Comparison of ENCODE assay signal across 8 cellular contexts in the genomic region with DNA sequence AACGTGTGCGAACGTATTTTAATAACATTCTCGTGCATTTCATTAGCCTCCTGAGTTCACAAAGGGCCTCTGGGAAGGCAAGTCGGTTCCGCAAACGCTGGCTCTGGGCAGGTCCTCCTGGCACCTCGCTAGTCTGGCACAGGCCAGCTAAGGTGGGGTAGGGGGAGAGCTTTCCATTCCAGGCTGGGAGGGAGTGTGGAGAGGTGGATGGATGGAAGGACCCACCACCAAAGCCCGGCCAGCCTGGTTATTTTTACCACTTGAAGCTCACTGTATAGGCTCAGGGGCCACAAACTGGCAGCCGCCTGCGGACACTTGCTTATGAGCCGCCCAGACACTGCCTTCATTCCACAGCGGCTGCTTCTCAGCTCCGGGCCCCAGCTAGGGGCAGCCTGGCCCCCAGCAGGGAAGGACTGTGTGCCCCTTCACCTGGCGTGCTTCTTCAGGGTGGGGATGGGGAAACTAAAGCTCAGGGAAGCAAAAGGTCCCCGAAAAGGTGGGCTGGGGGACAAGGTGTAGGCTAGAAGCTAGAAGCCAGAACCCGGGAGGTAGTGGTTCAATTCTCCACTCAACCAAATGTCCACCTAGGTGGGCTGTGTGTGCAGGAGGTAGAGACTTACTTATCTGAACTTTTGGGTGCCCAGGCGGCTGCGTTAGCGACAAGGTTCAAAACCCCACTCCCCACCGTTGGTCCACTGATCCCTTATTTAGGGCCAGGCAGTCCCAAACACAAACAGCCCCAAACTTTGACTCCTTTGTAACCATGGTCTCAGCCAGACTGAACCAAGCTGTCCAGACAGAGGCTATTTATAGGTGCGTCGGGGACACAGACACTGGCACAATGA. TPM values are rescaled to one million over a fixed set of nuclear protein-coding genes. Genes with fewer than 3 reads are reported as not detected.
DNase-seq lines count a peak whose midpoint lies in the region; ATAC-seq, FAIRE-seq and TF ChIP-seq lines count a peak whose summit lies in the region.

No MANE protein-coding gene starts in this region.

- POLR2A ChIA-PET in CD4-positive, alpha-beta memory T cell (lab: Charles Lee; ENCODE audit: partially characterized antibody): interaction anchor here (1.0 to 5.1 kb wide), 3 partner anchors 10 to 88 kb away, joined by 4 to 47 read pairs (median 6); a partner anchor contains a TSS
- POLR2A ChIA-PET in SK-N-SH (lab: Yijun Ruan, JAX): interaction anchor here (0.6 kb wide), 1 partner anchor 460 kb away, joined by 3 read pairs; no protein-coding TSS in a partner anchor

- no peak for TF ChIP-seq RAD21 in SK-N-SH (IDR thresholded peaks at IDR 0.05; ENCODE audit: low read length)

- no peak overlapping the region for H3K4me3 ChIP-seq in CD4-positive, alpha-beta memory T cell (ENCODE audit: low read length in 2 of 2)
- H3K4me3 ChIP-seq in SK-N-SH (ENCODE audit: low read depth in 2 of 2, low read length in 1 of 2) (peak overlapping the region; percentile 67 to 96), foreskin fibroblast (ENCODE audit: low read depth in 1 of 2, low read length in 2 of 2) (peak overlapping the region; percentile 55 to 72), pancreas (peak overlapping the region; percentile 15 to 95 (median 82))

- H3K9me3 Mint-ChIP-seq in CD4-positive, alpha-beta memory T cell: peaks cover 0 to 3% (median 0%) of the 10 kb centered on the region in 8 donors

- WGBS in SK-N-SH (ENCODE audit: low lambda C conversion rate): 57% methylated on average over 18 of the region's 23 CpGs
- 54 to 58% methylated on average over 23 of the region's 23 CpGs for WGBS in pancreas, 2 donors

- H3K4me1 Mint-ChIP-seq in CD4-positive, alpha-beta memory T cell: peaks cover 15 to 43% (median 25%) of the 10 kb centered on the region in 4 donors

- intact Hi-C loops in CD4-positive, alpha-beta memory T cell (cut with micrococcal nuclease): no loop called here
- intact Hi-C loops in pancreas (cut with DNase I): no loop called here

- H3K4me3 Mint-ChIP-seq in CD4-positive, alpha-beta memory T cell: peak overlapping the region; percentile 86 to 94 (median 90)

- H3K4me2 ChIP-seq in SK-N-SH: peak overlapping the region; percentile 79

- H3K27ac Mint-ChIP-seq in CD4-positive, alpha-beta memory T cell: peak overlapping the region; percentile 92 to 98 (median 95)

- FAIRE-seq in pancreas (lab: Jason Lieb, UNC): no peak
- FAIRE-seq in H54 (lab: Jason Lieb, UNC): no peak

- H3K36me3 Mint-ChIP-seq in CD4-positive, alpha-beta memory T cell: peaks cover 0 to 10% of the 10 kb centered on the region in 2 donors

- H3K4me1 ChIP-seq in CD4-positive, alpha-beta memory T cell (ENCODE audit: insufficient read depth, low read length): peaks cover 17% of the 10 kb centered on the region
- H3K4me1 ChIP-seq in SK-N-SH (ENCODE audit: control insufficient read depth in 1 of 2, insufficient read depth in 2 of 2, low read depth in 1 of 2, low read length in 1 of 2) (peaks cover 13 to 71% of the 10 kb centered on the region in 2 experiments; a peak in 3 of 4 replicates), pancreas (peaks cover 0 to 10% (median 8%) of the 10 kb centered on the region in 3 donors)

- H4K20me1 ChIP-seq in SK-N-SH (ENCODE audit: insufficient read depth): peaks cover 59% of the 10 kb centered on the region

- H3K36me3 ChIP-seq in CD4-positive, alpha-beta memory T cell (ENCODE audit: insufficient read depth, low read length): no peaks in the 10 kb centered on the region
- H3K36me3 ChIP-seq in SK-N-SH (replicated peaks in 1 of 2; ENCODE audit: control insufficient read depth in 1 of 2, insufficient read depth in 2 of 2, low read length in 1 of 2) (peaks cover 0 to 2% of the 10 kb centered on the region in 2 experiments), pancreas (no peaks in the 10 kb centered on the region)

- no peak for TF ChIP-seq CTCF in SK-N-SH (IDR thresholded peaks at IDR 0.05)
- TF ChIP-seq CTCF in foreskin fibroblast (IDR thresholded peaks at IDR 0.05; ENCODE audit: low read depth, low read length): no peak
- TF ChIP-seq CTCF in pancreas (IDR thresholded peaks at IDR 0.05): no peak

- H3K9ac ChIP-seq in SK-N-SH: peak overlapping the region; percentile 95

- H2AFZ ChIP-seq in SK-N-SH (ENCODE audit: low read depth): no peak overlapping the region

- H3F3A ChIP-seq in SK-N-SH (replicated peaks; ENCODE audit: insufficient read depth): no peaks in the 10 kb centered on the region

- peaks cover 3 to 10% of the 10 kb centered on the region in 2 donors for H3K27me3 Mint-ChIP-seq in CD4-positive, alpha-beta memory T cell

- TF ChIP-seq POLR2A in H54 (IDR thresholded peaks at IDR 0.05; ENCODE audit: low read depth, low read length): no peak

- peak in 1 of 5 donors; percentile 6 for DNase-seq in CD4-positive, alpha-beta memory T cell
- no peak for DNase-seq in SK-N-SH
- DNase-seq in foreskin fibroblast: no peak
- DNase-seq in pancreas: no peak
- no peak for DNase-seq in COLO668 (lab: John Stamatoyannopoulos, UW; ENCODE audit: unreplicated experiment)
- DNase-seq in HCEC 1CT: no peak
- DNase-seq in H54 (ENCODE audit: insufficient read length, low spot score): no peak

- H3K79me2 ChIP-seq in SK-N-SH (ENCODE audit: insufficient read depth): peaks cover 71% of the 10 kb centered on the region

- ATAC-seq in pancreas: no peak
- ATAC-seq in GM21447 (IDR thresholded peaks at IDR 0.05; ENCODE audit: unreplicated experiment): no peak

- H3K27ac ChIP-seq in CD4-positive, alpha-beta memory T cell (ENCODE audit: low read depth, low read length): no peak overlapping the region
- H3K27ac ChIP-seq in SK-N-SH (ENCODE audit: low read depth in 2 of 2, low read length in 1 of 2) (peak overlapping the region; percentile 60 to 80; a peak in 3 of 4 replicates), pancreas (peak overlapping the region; percentile 7 to 90 (median 50))

- no peaks in the 10 kb centered on the region for H3K9me3 ChIP-seq in CD4-positive, alpha-beta memory T cell (ENCODE audit: control insufficient read depth in 1 of 2, low read length in 2 of 2)
- H3K9me3 ChIP-seq in SK-N-SH: no peaks in the 10 kb centered on the region
- no peaks in the 10 kb centered on the region for H3K9me3 ChIP-seq in pancreas

- no peaks in the 10 kb centered on the region for H3K27me3 ChIP-seq in CD4-positive, alpha-beta memory T cell (ENCODE audit: insufficient read depth, low read length)
- no peaks in the 10 kb centered on the region for H3K27me3 ChIP-seq in SK-N-SH (ENCODE audit: insufficient read depth)
- H3K27me3 ChIP-seq in pancreas: no peaks in the 10 kb centered on the region

- H3K9me2 ChIP-seq in SK-N-SH: no peaks in the 10 kb centered on the region

- CTCF ChIA-PET in CD4-positive, alpha-beta memory T cell (lab: Charles Lee; ENCODE audit: partially characterized antibody): interaction anchor here (1.7 kb wide), 1 partner anchor 10 kb away, joined by 3 read pairs; no protein-coding TSS in a partner anchor
- CTCF ChIA-PET in SK-N-SH (lab: Yijun Ruan, JAX): interaction anchor here (1.0 to 2.0 kb wide), 9 partner anchors 10 to 472 kb away, joined by 3 to 7 read pairs (median 4); no protein-coding TSS in a partner anchor

- no peak for TF ChIP-seq EP300 in SK-N-SH (IDR thresholded peaks at IDR 0.05; ENCODE audit: borderline replicate concordance in 1 of 2, low read depth in 1 of 2, low read length in 1 of 2)

TF ChIP-seq in SK-N-SH, 30 proteins besides CTCF, POLR2A, EP300 and RAD21 (continues in another document):
- TF ChIP-seq, protein P1, sequence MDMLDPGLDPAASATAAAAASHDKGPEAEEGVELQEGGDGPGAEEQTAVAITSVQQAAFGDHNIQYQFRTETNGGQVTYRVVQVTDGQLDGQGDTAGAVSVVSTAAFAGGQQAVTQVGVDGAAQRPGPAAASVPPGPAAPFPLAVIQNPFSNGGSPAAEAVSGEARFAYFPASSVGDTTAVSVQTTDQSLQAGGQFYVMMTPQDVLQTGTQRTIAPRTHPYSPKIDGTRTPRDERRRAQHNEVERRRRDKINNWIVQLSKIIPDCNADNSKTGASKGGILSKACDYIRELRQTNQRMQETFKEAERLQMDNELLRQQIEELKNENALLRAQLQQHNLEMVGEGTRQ (IDR thresholded peaks at IDR 0.05; ENCODE audit: borderline replicate concordance, low read depth, low read length): no peak
- TF ChIP-seq, protein P2, sequence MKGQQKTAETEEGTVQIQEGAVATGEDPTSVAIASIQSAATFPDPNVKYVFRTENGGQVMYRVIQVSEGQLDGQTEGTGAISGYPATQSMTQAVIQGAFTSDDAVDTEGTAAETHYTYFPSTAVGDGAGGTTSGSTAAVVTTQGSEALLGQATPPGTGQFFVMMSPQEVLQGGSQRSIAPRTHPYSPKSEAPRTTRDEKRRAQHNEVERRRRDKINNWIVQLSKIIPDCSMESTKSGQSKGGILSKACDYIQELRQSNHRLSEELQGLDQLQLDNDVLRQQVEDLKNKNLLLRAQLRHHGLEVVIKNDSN (IDR thresholded peaks at IDR 0.05; ENCODE audit: borderline replicate concordance, low read depth): no peak
- TF ChIP-seq EZH2phosphoT487 (IDR thresholded peaks at IDR 0.05; ENCODE audit: borderline replicate concordance, low read depth) (no peak), NFIC (IDR thresholded peaks at IDR 0.05; ENCODE audit: borderline replicate concordance) (no peak), TCF12 (IDR thresholded peaks at IDR 0.05) (no peak), GATA2 (CRISPR knock-in tag; IDR thresholded peaks at IDR 0.05) (no peak), FOXM1 (IDR thresholded peaks at IDR 0.05; ENCODE audit: low read depth) (no peak), TAF1 (IDR thresholded peaks at IDR 0.05; ENCODE audit: borderline replicate concordance, low read depth, low read length) (no peak), RCOR1 (IDR thresholded peaks at IDR 0.05; ENCODE audit: low read length) (no peak), GABPA (IDR thresholded peaks at IDR 0.05; ENCODE audit: low read depth) (no peak), JUND (IDR thresholded peaks at IDR 0.05) (no peak)
- TF ChIP-seq, protein P3, sequence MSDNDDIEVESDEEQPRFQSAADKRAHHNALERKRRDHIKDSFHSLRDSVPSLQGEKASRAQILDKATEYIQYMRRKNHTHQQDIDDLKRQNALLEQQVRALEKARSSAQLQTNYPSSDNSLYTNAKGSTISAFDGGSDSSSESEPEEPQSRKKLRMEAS (IDR thresholded peaks at IDR 0.05; ENCODE audit: low read depth): no peak

RNA-seq across cellular contexts. Expression of a gene that starts 1.7 kb away (rescaled TPM):
- total RNA-seq in CD4-positive, alpha-beta memory T cell: 1 to 10 TPM; 8.1 to 8.9 TPM
- 1 to 10 TPM; 1.2 to 2.9 TPM for polyA plus RNA-seq in CD4-positive, alpha-beta memory T cell
- 5.9 and 7.1 TPM in 2 replicates for polyA plus RNA-seq in SK-N-SH (2012; rRNA removed)
- polyA plus RNA-seq in SK-N-SH (2012; cell fraction: cytosol; rRNA removed): 6.1 and 6.8 TPM in 2 replicates
- 7.9 and 8.1 TPM in 2 replicates for polyA plus RNA-seq in SK-N-SH (2012; cell fraction: nucleus; rRNA removed)
- 10 to 100 TPM; 24.8 to 98.2 (median 33.6) TPM for total RNA-seq in pancreas
- polyA plus RNA-seq in pancreas: 10 to 100 TPM; 28.4 to 45.5 TPM

Comparison
In these comparisons a context has a peak if more than half of its experiments do, and no peak if none do; other contexts are left out.
1. H3K4me3 ChIP-seq: peak in SK-N-SH (2 of 2), foreskin fibroblast (2 of 2) and pancreas (4 of 4); none in CD4-positive, alpha-beta memory T cell (0 of 2).